21 cellular contexts compared by ENCODE assay signal in genomic region chr5:99911971-99912370, GRCh38.
A peak's percentile ranks its signal among the peaks of the same experiment; 100 is the strongest.
DNase-seq lines count a peak whose midpoint lies in the region; ATAC-seq and TF ChIP-seq lines count a peak whose summit lies in the region.
"Had no signal": no experiment of that assay in that cellular context is flagged by ENCODE, and none has a peak within 500 bp of the region (broad histone marks: within the 10 kb centered on the region; RNA-seq: fewer than 3 reads in every experiment).

No MANE protein-coding gene starts in this region.

- H3K27me3 ChIP-seq in GM06990 (replicated peaks; ENCODE audit: control insufficient read depth, insufficient read depth, low read length) (no peaks in the 10 kb centered on the region), mesendoderm (ENCODE audit: insufficient read depth, low read length, poor library complexity) (no peaks in the 10 kb centered on the region), esophagus squamous epithelium (no peaks in the 10 kb centered on the region)
- H3K27me3 ChIP-seq in naive thymus-derived CD4-positive, alpha-beta T cell (ENCODE audit: control insufficient read depth in 2 of 2, insufficient read depth in 2 of 2, low read length in 2 of 2) = no peaks in the 10 kb centered on the region
- H3K27me3 ChIP-seq: Peyer's patch, SJSA1 had no signal

- no peak overlapping the region for H3K4me3 ChIP-seq in GM06990 (replicated peaks; ENCODE audit: low read depth, low read length)
- H3K4me3 ChIP-seq in Jurkat, Clone E6-1 (ENCODE audit: low read length) = no peak overlapping the region
- no peak overlapping the region for H3K4me3 ChIP-seq in mesendoderm (ENCODE audit: low read length)
- no peak overlapping the region for H3K4me3 ChIP-seq in naive thymus-derived CD4-positive, alpha-beta T cell (ENCODE audit: low read length)
- no peak overlapping the region for H3K4me3 ChIP-seq in esophagus squamous epithelium
- H3K4me3 ChIP-seq: K562, Peyer's patch, SJSA1 had no signal

- H3K36me3 ChIP-seq in GM06990 (ENCODE audit: control insufficient read depth, insufficient read depth, low read length) (no peaks in the 10 kb centered on the region), mesendoderm (ENCODE audit: control insufficient read depth, insufficient read depth, low read length) (no peaks in the 10 kb centered on the region), esophagus squamous epithelium (no peaks in the 10 kb centered on the region)
- H3K36me3 ChIP-seq in naive thymus-derived CD4-positive, alpha-beta T cell (ENCODE audit: control insufficient read depth in 2 of 3, insufficient read depth in 3 of 3, low read length in 3 of 3) = no peaks in the 10 kb centered on the region
- H3K36me3 ChIP-seq: Peyer's patch, SJSA1 had no signal

- ATAC-seq in naive thymus-derived CD4-positive, alpha-beta T cell = no peak
- ATAC-seq in HG02610 (IDR thresholded peaks at IDR 0.05; ENCODE audit: unreplicated experiment) = no peak
- ATAC-seq: K562 had no signal

- WGBS in mesendoderm (ENCODE audit: extremely low coverage, insufficient coverage, low lambda C conversion rate) = no CpG with 5 or more reads among the region's 1 CpG
- WGBS in esophagus squamous epithelium, 2 donors = 30 to 57% methylated on average over 1 of the region's 1 CpG

- no peak overlapping the region for H2BK120ac ChIP-seq in mesendoderm (ENCODE audit: low read depth, low read length)

- H3K9ac ChIP-seq in mesendoderm (ENCODE audit: low read length) = no peak overlapping the region

- in situ Hi-C loops in SK-MEL-5 (cut with HindIII; ENCODE audit: low pct_unique_long_range_greater_than_20kb, low sequenced_read_pairs) = no loop called here

- no peak overlapping the region for H2AK5ac ChIP-seq in mesendoderm (ENCODE audit: low read length)

- TF ChIP-seq CTCF in GM06990 (IDR thresholded peaks at IDR 0.05; ENCODE audit: insufficient read depth, low read length, poor library complexity, severe bottlenecking) (peak; percentile 19), esophagus squamous epithelium (IDR thresholded peaks at IDR 0.05) (no peak)

- no peak for TF ChIP-seq POLR2A in esophagus squamous epithelium (IDR thresholded peaks at IDR 0.05)

- CTCF ChIA-PET in naive thymus-derived CD4-positive, alpha-beta T cell (lab: Charles Lee) = no interaction called here

- H3K27ac ChIP-seq in mesendoderm (ENCODE audit: low read depth, low read length) = no peak overlapping the region
- H3K27ac ChIP-seq in naive thymus-derived CD4-positive, alpha-beta T cell (ENCODE audit: low read depth, low read length) = no peak overlapping the region
- no peak overlapping the region for H3K27ac ChIP-seq in esophagus squamous epithelium
- H3K27ac ChIP-seq: Peyer's patch, SJSA1 had no signal

- no peaks in the 10 kb centered on the region for H3K4me1 ChIP-seq in mesendoderm (ENCODE audit: control insufficient read depth, low read depth, low read length)
- H3K4me1 ChIP-seq in naive thymus-derived CD4-positive, alpha-beta T cell (ENCODE audit: control insufficient read depth in 2 of 2, insufficient read depth in 2 of 2, low read length in 2 of 2) = no peaks in the 10 kb centered on the region
- H3K4me1 ChIP-seq in esophagus squamous epithelium = no peaks in the 10 kb centered on the region
- H3K4me1 ChIP-seq: Peyer's patch, SJSA1 had no signal

- no peak overlapping the region for H2BK15ac ChIP-seq in mesendoderm (replicated peaks; ENCODE audit: low read depth)

- H3K27ac Mint-ChIP-seq in naive thymus-derived CD4-positive, alpha-beta T cell = no peak overlapping the region
- H3K27ac Mint-ChIP-seq in T-helper 2 cell treated with Interferon-gamma antibody and Interleukin-4, amounts not matched to agents 5 μg/mL and 100 μg/mL, for 36 hours = no peak overlapping the region
- H3K27ac Mint-ChIP-seq: CD14-positive monocyte had no signal

- peaks cover 0 to 3% (median 0%) of the 10 kb centered on the region in 5 donors for H3K36me3 Mint-ChIP-seq in naive thymus-derived CD4-positive, alpha-beta T cell
- no peaks in the 10 kb centered on the region for H3K36me3 Mint-ChIP-seq in T-helper 2 cell treated with Interferon-gamma antibody and Interleukin-4, amounts not matched to agents 5 μg/mL and 100 μg/mL, for 36 hours (ENCODE audit: low read depth)
- H3K36me3 Mint-ChIP-seq: CD14-positive monocyte had no signal

- DNase-seq in GM06990 (ENCODE audit: extremely low read depth, insufficient read length) (no peak), SK-MEL-5 (ENCODE audit: low read depth, low spot score) (peak; percentile 4), mesendoderm (peak; percentile 27), esophagus squamous epithelium (lab: John Stamatoyannopoulos, UW) (no peak)
- DNase-seq in Jurkat, Clone E6-1 (ENCODE audit: low read depth, low spot score) = peak; percentile 1
- DNase-seq in naive thymus-derived CD4-positive, alpha-beta T cell = no peak
- no peak for DNase-seq in T-helper 2 cell treated with Interferon-gamma antibody and Interleukin-4, amounts not matched to agents 5 μg/mL and 100 μg/mL, for 36 hours (ENCODE audit: low spot score)
- DNase-seq: DMS153, EL, HCEC 1CT, MV-4-11, NCI-H187, NCI-H2107, NCI-H2227 treated with DMSO at 0.1 percent for 48 hours, NCI-H524, Peyer's patch, SW 1271 had no signal

- no peak overlapping the region for H3K18ac ChIP-seq in mesendoderm (ENCODE audit: low read length)

- H4K8ac ChIP-seq in mesendoderm (ENCODE audit: low read depth, low read length) = no peak overlapping the region

- H3K79me1 ChIP-seq in mesendoderm (ENCODE audit: low read length) = no peaks in the 10 kb centered on the region

- H3K4me1 Mint-ChIP-seq in naive thymus-derived CD4-positive, alpha-beta T cell = no peaks in the 10 kb centered on the region
- H3K4me1 Mint-ChIP-seq in T-helper 2 cell treated with Interferon-gamma antibody and Interleukin-4, amounts not matched to agents 5 μg/mL and 100 μg/mL, for 36 hours (ENCODE audit: low read depth) = no peaks in the 10 kb centered on the region
- H3K4me1 Mint-ChIP-seq: CD14-positive monocyte had no signal

- H3K4me3 Mint-ChIP-seq in naive thymus-derived CD4-positive, alpha-beta T cell = no peak overlapping the region
- no peak overlapping the region for H3K4me3 Mint-ChIP-seq in T-helper 2 cell treated with Interferon-gamma antibody and Interleukin-4, amounts not matched to agents 5 μg/mL and 100 μg/mL, for 36 hours
- H3K4me3 Mint-ChIP-seq: CD14-positive monocyte had no signal

- no peak overlapping the region for H3K56ac ChIP-seq in mesendoderm (ENCODE audit: low read length)

- H3K79me2 ChIP-seq in mesendoderm (ENCODE audit: control insufficient read depth, insufficient read depth, low read length) = no peaks in the 10 kb centered on the region

- H4K5ac ChIP-seq in mesendoderm (ENCODE audit: low read length) = no peak overlapping the region

- H3K23ac ChIP-seq in mesendoderm (ENCODE audit: low read length) = no peak overlapping the region

- no peaks in the 10 kb centered on the region for H3K27me3 Mint-ChIP-seq in naive thymus-derived CD4-positive, alpha-beta T cell
- no peaks in the 10 kb centered on the region for H3K27me3 Mint-ChIP-seq in T-helper 2 cell treated with Interferon-gamma antibody and Interleukin-4, amounts not matched to agents 5 μg/mL and 100 μg/mL, for 36 hours (ENCODE audit: low read depth)

- no peak overlapping the region for H2BK5ac ChIP-seq in mesendoderm (ENCODE audit: low read length)

- intact Hi-C loops in naive thymus-derived CD4-positive, alpha-beta T cell (cut with micrococcal nuclease) = no loop called here
- intact Hi-C loops in esophagus squamous epithelium (cut with DNase I) = no loop called here

- no peak overlapping the region for H3K4ac ChIP-seq in mesendoderm (ENCODE audit: low read depth, low read length)

- no peak overlapping the region for H3K4me2 ChIP-seq in mesendoderm (ENCODE audit: low read length)

- POLR2A ChIA-PET in naive thymus-derived CD4-positive, alpha-beta T cell (lab: Charles Lee) = no interaction called here

- no peaks in the 10 kb centered on the region for H3K9me3 ChIP-seq in naive thymus-derived CD4-positive, alpha-beta T cell (ENCODE audit: control insufficient read depth in 2 of 3, low read length in 3 of 3)
- no peaks in the 10 kb centered on the region for H3K9me3 ChIP-seq in esophagus squamous epithelium
- H3K9me3 ChIP-seq: Peyer's patch, SJSA1 had no signal

- peaks cover 0 to 8% (median 0%) of the 10 kb centered on the region in 11 donors for H3K9me3 Mint-ChIP-seq in naive thymus-derived CD4-positive, alpha-beta T cell
- no peaks in the 10 kb centered on the region for H3K9me3 Mint-ChIP-seq in T-helper 2 cell treated with Interferon-gamma antibody and Interleukin-4, amounts not matched to agents 5 μg/mL and 100 μg/mL, for 36 hours

Comparison
In these comparisons a context has a peak if more than half of its experiments do, and no peak if none do; other contexts are left out.
1. DNase-seq: peak in Jurkat, Clone E6-1 (single experiment), SK-MEL-5 (single experiment) and mesendoderm (single experiment); none in GM06990 (single experiment), naive thymus-derived CD4-positive, alpha-beta T cell (0 of 9), T-helper 2 cell treated with Interferon-gamma antibody and Interleukin-4, amounts not matched to agents 5 μg/mL and 100 μg/mL, for 36 hours (single experiment) and esophagus squamous epithelium (single experiment).